8 cellular contexts compared by ENCODE assay signal in the genomic region with DNA sequence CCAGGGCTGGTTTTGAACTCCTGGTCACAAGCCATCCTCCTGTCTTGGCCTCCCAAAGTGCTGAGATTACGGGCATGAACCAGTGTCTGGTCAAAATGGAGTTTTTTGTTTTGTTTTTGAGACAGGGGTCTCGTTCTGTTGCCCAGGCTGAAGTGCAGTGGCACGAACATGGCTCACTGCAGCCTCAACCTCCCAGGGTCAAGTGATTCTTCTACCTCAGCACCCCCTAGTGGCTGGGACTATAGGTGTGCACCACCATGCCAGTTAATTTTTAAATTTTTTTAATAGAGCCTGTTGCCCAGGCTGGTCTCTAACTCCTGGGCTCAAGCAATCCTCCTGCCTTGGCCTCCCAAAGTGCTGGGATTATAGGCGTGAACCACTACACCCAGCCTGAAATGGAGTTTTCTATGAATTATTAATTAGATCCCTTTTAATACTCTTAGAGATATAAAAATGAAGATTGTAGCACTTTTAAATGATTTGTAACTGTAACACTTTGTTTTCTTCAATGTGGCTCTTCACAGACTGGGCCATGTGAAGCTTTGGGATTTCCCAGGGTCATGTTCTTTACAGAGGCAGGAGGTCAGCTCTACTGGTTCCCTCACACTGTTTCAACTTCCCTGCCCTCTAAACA. TPM values are rescaled to one million over a fixed set of nuclear protein-coding genes. Genes with fewer than 3 reads are reported as not detected.
A peak's percentile ranks its signal among the peaks of the same experiment; 100 is the strongest.
DNase-seq lines count a peak whose midpoint lies in the region; ATAC-seq, FAIRE-seq and TF ChIP-seq lines count a peak whose summit lies in the region.

No MANE protein-coding gene starts in this region.

- 83% methylated on average over 2 of the region's 4 CpGs for WGBS in right lobe of liver (ENCODE audit: insufficient coverage, low coverage, low lambda C conversion rate, missing lambda C conversion rate)

- H3K27ac ChIP-seq in HL-60 (replicated peaks): no peak overlapping the region
- H3K27ac ChIP-seq in astrocyte (ENCODE audit: low read depth, low read length): peak overlapping the region; percentile 80
- H3K27ac ChIP-seq in right lobe of liver: no peak overlapping the region

- H3K27me3 ChIP-seq in HL-60 (ENCODE audit: insufficient read depth, poor library complexity, severe bottlenecking): no peaks in the 10 kb centered on the region
- no peaks in the 10 kb centered on the region for H3K27me3 ChIP-seq in astrocyte (ENCODE audit: insufficient read depth, low read length)
- H3K27me3 ChIP-seq in right lobe of liver: no peaks in the 10 kb centered on the region

- intact Hi-C loops in right lobe of liver (cut with DNase I): no loop called here

- POLR2A ChIA-PET in HEK293T (lab: Yijun Ruan, JAX): no interaction called here

- H3K27me3 Mint-ChIP-seq in astrocyte (ENCODE audit: low read depth, unreplicated experiment): no peaks in the 10 kb centered on the region

- TF ChIP-seq POLR2A in right lobe of liver (IDR thresholded peaks at IDR 0.05): no peak

- H2AFZ ChIP-seq in astrocyte (ENCODE audit: low read depth, low read length): no peak overlapping the region

- CTCF ChIA-PET in HEK293T (lab: Yijun Ruan, JAX): interaction anchor here (0.6 to 3.9 kb wide), 9 partner anchors 13 to 199 kb away, joined by 3 to 22 read pairs (median 7); no protein-coding TSS in a partner anchor

- H3K4me1 Mint-ChIP-seq in astrocyte (ENCODE audit: low read depth, unreplicated experiment): peaks cover 51% of the 10 kb centered on the region

- ATAC-seq in right lobe of liver (peak; percentile 30 to 40 (median 38)), HG03139 (IDR thresholded peaks at IDR 0.05; ENCODE audit: unreplicated experiment) (no peak)

- peak overlapping the region; percentile 91 for H3K27ac Mint-ChIP-seq in astrocyte (ENCODE audit: unreplicated experiment)

- peak; percentile 8 for TF ChIP-seq CTCF in HL-60 (IDR thresholded peaks at IDR 0.05; ENCODE audit: insufficient read depth, low read length)
- TF ChIP-seq CTCF in astrocyte (IDR thresholded peaks at IDR 0.05; ENCODE audit: insufficient read depth, low read depth, low read length): peak; percentile 22
- TF ChIP-seq CTCF in right lobe of liver (IDR thresholded peaks at IDR 0.05): peak; percentile 23 to 37 (median 28)

- peaks cover 2% of the 10 kb centered on the region for H3K36me3 Mint-ChIP-seq in astrocyte (ENCODE audit: low read depth, unreplicated experiment)

- peak overlapping the region; percentile 57 for H3K4me2 ChIP-seq in astrocyte (ENCODE audit: low read length)

- H3K4me1 ChIP-seq in astrocyte (ENCODE audit: insufficient read depth, low read length) (peaks cover 17% of the 10 kb centered on the region), right lobe of liver (no peaks in the 10 kb centered on the region)

- no peaks in the 10 kb centered on the region for H3K36me3 ChIP-seq in astrocyte (ENCODE audit: insufficient read depth, low read length)
- no peaks in the 10 kb centered on the region for H3K36me3 ChIP-seq in right lobe of liver

- H3K9ac ChIP-seq in astrocyte (ENCODE audit: low read length): peak overlapping the region; percentile 53

- no peak overlapping the region for H3K4me3 ChIP-seq in HL-60 (replicated peaks; ENCODE audit: insufficient read depth, low read length)
- H3K4me3 ChIP-seq in astrocyte (ENCODE audit: insufficient read depth, low read depth, low read length): no peak overlapping the region
- H3K4me3 ChIP-seq in right lobe of liver: no peak overlapping the region

- DNase-seq in CD1c-positive myeloid dendritic cell (ENCODE audit: extremely low spot score): peak; percentile 42
- peak in 1 of 2 experiments; percentile 52 for DNase-seq in HL-60 (ENCODE audit: low read depth in 1 of 2, low spot score in 1 of 2)
- DNase-seq in astrocyte (ENCODE audit: low read depth): no peak
- no peak for DNase-seq in right lobe of liver
- no peak for DNase-seq in NCI-H510A treated with DMSO at 0.1 percent for 48 hours (lab: John Stamatoyannopoulos, UW)
- no peak for DNase-seq in HEK293T (ENCODE audit: extremely low spot score)
- DNase-seq in inferior parietal cortex (ENCODE audit: extremely low spot score): no peak

- peaks cover 4% of the 10 kb centered on the region for H3K9me3 Mint-ChIP-seq in astrocyte (ENCODE audit: unreplicated experiment)

- no peaks in the 10 kb centered on the region for H4K20me1 ChIP-seq in astrocyte (ENCODE audit: insufficient read depth, low read length)

- H3K79me2 ChIP-seq in astrocyte (ENCODE audit: insufficient read depth, low read length): no peaks in the 10 kb centered on the region

- FAIRE-seq in astrocyte (lab: Jason Lieb, UNC): peak; percentile 58

- H3K9me3 ChIP-seq in astrocyte (ENCODE audit: insufficient read depth, low read depth, low read length): no peaks in the 10 kb centered on the region
- H3K9me3 ChIP-seq in right lobe of liver: no peaks in the 10 kb centered on the region

- H3K4me3 Mint-ChIP-seq in astrocyte (ENCODE audit: unreplicated experiment): peak overlapping the region; percentile 54

TF ChIP-seq in HEK293T, 16 proteins besides CTCF, POLR2A, EP300 and RAD21:
- no peak for TF ChIP-seq CTBP1 (IDR thresholded peaks at IDR 0.05; ENCODE audit: borderline replicate concordance)
- TF ChIP-seq ELF4 (IDR thresholded peaks at IDR 0.05): no peak
- no peak for TF ChIP-seq SUZ12 (IDR thresholded peaks at IDR 0.05)
- TF ChIP-seq FOXM1 (IDR thresholded peaks at IDR 0.05; ENCODE audit: borderline replicate concordance): no peak
- no peak for TF ChIP-seq LEF1 (IDR thresholded peaks at IDR 0.05; ENCODE audit: borderline replicate concordance)
- TF ChIP-seq, protein P1, sequence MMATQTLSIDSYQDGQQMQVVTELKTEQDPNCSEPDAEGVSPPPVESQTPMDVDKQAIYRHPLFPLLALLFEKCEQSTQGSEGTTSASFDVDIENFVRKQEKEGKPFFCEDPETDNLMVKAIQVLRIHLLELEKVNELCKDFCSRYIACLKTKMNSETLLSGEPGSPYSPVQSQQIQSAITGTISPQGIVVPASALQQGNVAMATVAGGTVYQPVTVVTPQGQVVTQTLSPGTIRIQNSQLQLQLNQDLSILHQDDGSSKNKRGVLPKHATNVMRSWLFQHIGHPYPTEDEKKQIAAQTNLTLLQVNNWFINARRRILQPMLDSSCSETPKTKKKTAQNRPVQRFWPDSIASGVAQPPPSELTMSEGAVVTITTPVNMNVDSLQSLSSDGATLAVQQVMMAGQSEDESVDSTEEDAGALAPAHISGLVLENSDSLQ (IDR thresholded peaks at IDR 0.05): no peak
- TF ChIP-seq ARNT (IDR thresholded peaks at IDR 0.05): no peak
- no peak for TF ChIP-seq BHLHE40 (IDR thresholded peaks at IDR 0.05; ENCODE audit: borderline replicate concordance)
- no peak for TF ChIP-seq ZNF384 (IDR thresholded peaks at IDR 0.05)
- TF ChIP-seq TARDBP (IDR thresholded peaks at IDR 0.05): no peak
- TF ChIP-seq FOXK2 (IDR thresholded peaks at IDR 0.05): no peak
- no peak for TF ChIP-seq HDGF (IDR thresholded peaks at IDR 0.05; ENCODE audit: borderline replicate concordance)
- no peak for TF ChIP-seq NFRKB (IDR thresholded peaks at IDR 0.05)
- no peak for TF ChIP-seq FOXA1 (IDR thresholded peaks at IDR 0.05)
- no peak for TF ChIP-seq L3MBTL2 (conservative IDR thresholded peaks at IDR 0.05)
- TF ChIP-seq SP1 (IDR thresholded peaks at IDR 0.05): no peak

RNA-seq across cellular contexts. Expression of a gene that starts 32.6 kb away (rescaled TPM):
- 15,667 and 20,724 TPM in 2 replicates for total RNA-seq in astrocyte
- 100 to 1,000 TPM in 4 of 6 experiments, 10 to 100 TPM in 2; 62.2 to 277 (median 109) TPM for total RNA-seq in right lobe of liver

RNA-seq across cellular contexts. Expression of a gene that starts 39.1 kb away (rescaled TPM):
- total RNA-seq in astrocyte: 265 and 274 TPM in 2 replicates
- total RNA-seq in right lobe of liver: 100 to 1,000 TPM in 3 of 6 experiments, 10 to 100 TPM in 3; 83.1 to 177 (median 96.7) TPM

RNA-seq across cellular contexts. Expression of a gene that starts 52.4 kb away (rescaled TPM):
- 231 and 246 TPM in 2 replicates for total RNA-seq in astrocyte
- total RNA-seq in right lobe of liver: 100 to 1,000 TPM in 2 of 6 experiments, 10 to 100 TPM in 4; 63.9 to 107 (median 94.5) TPM

Comparison
In these comparisons a context has a peak if more than half of its experiments do, and no peak if none do; other contexts are left out.
1. RNA of a gene that starts 32.6 kb away (total RNA-seq): 15,667 to 20,724 TPM in astrocyte; 62.2 to 277 TPM in right lobe of liver; every median in the first group is over 10 times any median in the second.
2. Peak in every context shown above with its lines, with median percentiles within 50 percentile points of each other: CTCF ChIP-seq.